In genomic region chr19:54231077-54231931, GRCh38 we compare ENCODE assay signal across 8 cellular contexts. TPM values are rescaled to one million over a fixed set of nuclear protein-coding genes. Genes with fewer than 3 reads are reported as not detected.
A peak's percentile ranks its signal among the peaks of the same experiment; 100 is the strongest.
DNase-seq lines count a peak whose midpoint lies in the region; ATAC-seq, FAIRE-seq and TF ChIP-seq lines count a peak whose summit lies in the region.

No MANE protein-coding gene starts in this region.

- no peaks in the 10 kb centered on the region for H3K9me3 ChIP-seq in CD4-positive, CD25-positive, alpha-beta regulatory T cell (ENCODE audit: control insufficient read depth in 2 of 2, low read length in 2 of 2)

- ATAC-seq in CD4-positive, CD25-positive, alpha-beta regulatory T cell (ENCODE audit: low read depth in 2 of 2): peak; percentile 81 to 83
- no peak for ATAC-seq in HG02970 (IDR thresholded peaks at IDR 0.05; ENCODE audit: low FRiP score, unreplicated experiment)

- H3K4me1 Mint-ChIP-seq in CD4-positive, CD25-positive, alpha-beta regulatory T cell: peaks cover 0 to 4% (median 0%) of the 10 kb centered on the region in 4 donors

- no peak for FAIRE-seq in H54 (lab: Jason Lieb, UNC)

- H3K27ac ChIP-seq in CD4-positive, CD25-positive, alpha-beta regulatory T cell (ENCODE audit: insufficient read depth, low read length, poor library complexity, severe bottlenecking): no peak overlapping the region

- no peak overlapping the region for H3K4me3 Mint-ChIP-seq in CD4-positive, CD25-positive, alpha-beta regulatory T cell

- TF ChIP-seq CTCF in WI38 (IDR thresholded peaks at IDR 0.05; ENCODE audit: low read depth, low read length): peak; percentile 82

- no peak for TF ChIP-seq POLR2A in H54 (IDR thresholded peaks at IDR 0.05; ENCODE audit: low read depth, low read length)

- H3K9me3 Mint-ChIP-seq in CD4-positive, CD25-positive, alpha-beta regulatory T cell: peaks cover 0 to 2% (median 0%) of the 10 kb centered on the region in 7 donors

- no peak overlapping the region for H3K4me3 ChIP-seq in CD4-positive, CD25-positive, alpha-beta regulatory T cell (ENCODE audit: low read depth, low read length)
- H3K4me3 ChIP-seq in WI38 (ENCODE audit: low read depth, low read length): no peak overlapping the region

- H3K36me3 Mint-ChIP-seq in CD4-positive, CD25-positive, alpha-beta regulatory T cell: no peaks in the 10 kb centered on the region

- H3K27ac Mint-ChIP-seq in CD4-positive, CD25-positive, alpha-beta regulatory T cell: no peak overlapping the region

- peaks cover 9% of the 10 kb centered on the region for H3K27me3 Mint-ChIP-seq in CD4-positive, CD25-positive, alpha-beta regulatory T cell

- no peaks in the 10 kb centered on the region for H3K4me1 ChIP-seq in CD4-positive, CD25-positive, alpha-beta regulatory T cell (ENCODE audit: control insufficient read depth, insufficient read depth, low read length, poor library complexity, severe bottlenecking)

- DNase-seq in CD4-positive, CD25-positive, alpha-beta regulatory T cell: peak; percentile 73 to 75 (median 74)
- DNase-seq in H54 (ENCODE audit: insufficient read length, low spot score) (peak; percentile 100), NCI-H2107 treated with DMSO at 0.1 percent for 48 hours (lab: John Stamatoyannopoulos, UW; ENCODE audit: unreplicated experiment) (peak; percentile 86), brain pericyte (ENCODE audit: low read depth, low spot score) (peak; percentile 17), iris pigment epithelial cell (ENCODE audit: low read depth) (peak; percentile 60)
- peak; percentile 73 to 78 for DNase-seq in stimulated activated CD4-positive, alpha-beta T cell treated with anti-CD3 and anti-CD28 coated beads, Interleukin-15, amount 100 ng/mL, for 1 hour (ENCODE audit: low read depth in 1 of 2, low spot score in 1 of 2)

- H3K27me3 ChIP-seq in CD4-positive, CD25-positive, alpha-beta regulatory T cell (ENCODE audit: control insufficient read depth, insufficient read depth, low read length): peaks cover 4% of the 10 kb centered on the region

- no peaks in the 10 kb centered on the region for H3K36me3 ChIP-seq in CD4-positive, CD25-positive, alpha-beta regulatory T cell (ENCODE audit: control insufficient read depth, insufficient read depth, low read length)

RNA-seq across cellular contexts. Expression of gene LILRB3, which starts 8.5 kb away (rescaled TPM):
- 4.1 TPM for total RNA-seq in CD4-positive, CD25-positive, alpha-beta regulatory T cell
- under 1 TPM in 3 of 4 donors, not detected in 1; 0.07 to 0.65 (median 0.17) TPM for polyA plus RNA-seq in CD4-positive, CD25-positive, alpha-beta regulatory T cell

RNA-seq across cellular contexts. Expression of gene LILRA6, which starts 11.3 kb away (rescaled TPM):
- not detected for total RNA-seq in CD4-positive, CD25-positive, alpha-beta regulatory T cell
- polyA plus RNA-seq in CD4-positive, CD25-positive, alpha-beta regulatory T cell: under 1 TPM in 2 of 4 donors, not detected in 2; 0.11 to 0.13 TPM

RNA-seq across cellular contexts. Expression of gene LILRB5, which starts 25.8 kb away (rescaled TPM):
- total RNA-seq in CD4-positive, CD25-positive, alpha-beta regulatory T cell: not detected
- not detected for polyA plus RNA-seq in CD4-positive, CD25-positive, alpha-beta regulatory T cell

RNA-seq across cellular contexts. Expression of gene RPS9, which starts 30.6 kb away (rescaled TPM):
- 1,161 TPM for total RNA-seq in CD4-positive, CD25-positive, alpha-beta regulatory T cell
- 1,000 to 10,000 TPM in 2 of 4 donors, 100 to 1,000 TPM in 2; 756 to 1,075 (median 892) TPM for polyA plus RNA-seq in CD4-positive, CD25-positive, alpha-beta regulatory T cell

RNA-seq across cellular contexts. Expression of gene TSEN34, which starts 40.2 kb away (rescaled TPM):
- total RNA-seq in CD4-positive, CD25-positive, alpha-beta regulatory T cell: 10.1 TPM
- 10 to 100 TPM; 36.6 to 55.5 (median 49.7) TPM for polyA plus RNA-seq in CD4-positive, CD25-positive, alpha-beta regulatory T cell

Comparison
In these comparisons a context has a peak if more than half of its experiments do, and no peak if none do; other contexts are left out.
1. DNase-seq: peak in every context shown above with its lines; median percentile 100 in H54; 86 in NCI-H2107 treated with DMSO at 0.1 percent for 48 hours; 76 in stimulated activated CD4-positive, alpha-beta T cell treated with anti-CD3 and anti-CD28 coated beads, Interleukin-15, amount 100 ng/mL, for 1 hour; 74 in CD4-positive, CD25-positive, alpha-beta regulatory T cell; 60 in iris pigment epithelial cell; 17 in brain pericyte.